8 cellular contexts compared by ENCODE assay signal in genomic region chr18:2654105-2654827, GRCh38. TPM values are rescaled to one million over a fixed set of nuclear protein-coding genes. Genes with fewer than 3 reads are reported as not detected.
DNase-seq lines count a peak whose midpoint lies in the region; ATAC-seq and TF ChIP-seq lines count a peak whose summit lies in the region.

No MANE protein-coding gene starts in this region.

- H3K27ac ChIP-seq in left lung (peak overlapping the region; percentile 96 to 99), thymus (ENCODE audit: low read depth) (peak overlapping the region; percentile 95)

- no peaks in the 10 kb centered on the region for H3K27me3 ChIP-seq in adipocyte (replicated peaks; ENCODE audit: control insufficient read depth, insufficient read depth, low read length)
- no peaks in the 10 kb centered on the region for H3K27me3 ChIP-seq in left lung
- H3K27me3 ChIP-seq in thymus (ENCODE audit: control insufficient read depth, insufficient read depth) = no peaks in the 10 kb centered on the region

- DNase-seq in activated CD8-positive, alpha-beta memory T cell treated with anti-CD3 and anti-CD28 coated beads, Interleukin-2, amount 10 ng/mL, durations not matched to agents 7 days and 5 days = no peak
- no peak for DNase-seq in activated CD8-positive, alpha-beta memory T cell treated with anti-CD3 and anti-CD28 coated beads, Interleukin-2, amount 50 U/mL, for 48 hours
- DNase-seq in adipocyte (ENCODE audit: low read depth) (peak; percentile 19), left lung (no peak), MV-4-11 (lab: John Stamatoyannopoulos, UW) (no peak), GM13977 (ENCODE audit: low spot score) (no peak), NCI-H2081 treated with DMSO at 0.1 percent for 48 hours (lab: John Stamatoyannopoulos, UW) (no peak)

- H3K4me3 ChIP-seq in adipocyte (ENCODE audit: low read length) = peak overlapping the region; percentile 98
- H3K4me3 ChIP-seq in left lung = peak overlapping the region; percentile 67 to 96
- H3K4me3 ChIP-seq in thymus (ENCODE audit: low read length) = peak overlapping the region; percentile 80

- no peaks in the 10 kb centered on the region for H3K27me3 Mint-ChIP-seq in activated CD8-positive, alpha-beta memory T cell treated with anti-CD3 and anti-CD28 coated beads, Interleukin-2, amount 10 ng/mL, durations not matched to agents 7 days and 5 days

- H3K36me3 ChIP-seq in adipocyte (ENCODE audit: control insufficient read depth, insufficient read depth, low read length, severe bottlenecking) (no peaks in the 10 kb centered on the region), left lung (no peaks in the 10 kb centered on the region), thymus (ENCODE audit: control insufficient read depth, insufficient read depth) (no peaks in the 10 kb centered on the region)

- H3K4me3 Mint-ChIP-seq in activated CD8-positive, alpha-beta memory T cell treated with anti-CD3 and anti-CD28 coated beads, Interleukin-2, amount 10 ng/mL, durations not matched to agents 7 days and 5 days = peak overlapping the region; percentile 94

- H3K9me3 ChIP-seq in adipocyte (ENCODE audit: control insufficient read depth, low read length) (no peaks in the 10 kb centered on the region), left lung (no peaks in the 10 kb centered on the region), thymus (ENCODE audit: control insufficient read depth) (no peaks in the 10 kb centered on the region)

- ATAC-seq in activated CD8-positive, alpha-beta memory T cell treated with anti-CD3 and anti-CD28 coated beads, Interleukin-2, amount 10 ng/mL, durations not matched to agents 7 days and 5 days = no peak
- ATAC-seq in left lung = no peak

- H3K9ac ChIP-seq in adipocyte (ENCODE audit: low read length) = peak overlapping the region; percentile 95

- intact Hi-C loops in left lung (cut with DNase I) = no loop called here

- H3K9me3 Mint-ChIP-seq in activated CD8-positive, alpha-beta memory T cell treated with anti-CD3 and anti-CD28 coated beads, Interleukin-2, amount 10 ng/mL, durations not matched to agents 7 days and 5 days (ENCODE audit: low read depth) = no peaks in the 10 kb centered on the region

- TF ChIP-seq CTCF in left lung (IDR thresholded peaks at IDR 0.05) = no peak
- no peak for TF ChIP-seq CTCF in GM13977 (IDR thresholded peaks at IDR 0.05; ENCODE audit: extremely low read depth, insufficient read depth, missing control alignments)

- 78% methylated on average over 11 of the region's 11 CpGs for WGBS in thymus

- H3K4me1 ChIP-seq in adipocyte (ENCODE audit: control insufficient read depth, insufficient read depth, low read length) = peaks cover 18% of the 10 kb centered on the region
- peaks cover 12 to 42% of the 10 kb centered on the region in 2 donors for H3K4me1 ChIP-seq in left lung
- H3K4me1 ChIP-seq in thymus (ENCODE audit: control insufficient read depth, insufficient read depth, low read length) = peaks cover 7% of the 10 kb centered on the region

- peak overlapping the region; percentile 95 for H3K27ac Mint-ChIP-seq in activated CD8-positive, alpha-beta memory T cell treated with anti-CD3 and anti-CD28 coated beads, Interleukin-2, amount 10 ng/mL, durations not matched to agents 7 days and 5 days

- in situ Hi-C loops in GM13977 (cut with MboI; ENCODE audit: low pct_unique_long_range_greater_than_20kb, low sequenced_read_pairs, unreplicated experiment) = no loop called here

- H3K4me1 Mint-ChIP-seq in activated CD8-positive, alpha-beta memory T cell treated with anti-CD3 and anti-CD28 coated beads, Interleukin-2, amount 10 ng/mL, durations not matched to agents 7 days and 5 days = peaks cover 25% of the 10 kb centered on the region

- H3K36me3 Mint-ChIP-seq in activated CD8-positive, alpha-beta memory T cell treated with anti-CD3 and anti-CD28 coated beads, Interleukin-2, amount 10 ng/mL, durations not matched to agents 7 days and 5 days = peaks cover 18% of the 10 kb centered on the region

- CTCF ChIA-PET in activated CD8-positive, alpha-beta memory T cell treated with anti-CD3 and anti-CD28 coated beads, Interleukin-2, amount 10 ng/mL, durations not matched to agents 7 days and 5 days (lab: Charles Lee) = interaction anchor here (0.6 to 1.7 kb wide), 5 partner anchors 10 to 65 kb away, joined by 3 to 6 read pairs (median 4); no protein-coding TSS in a partner anchor

RNA-seq across cellular contexts. Expression of gene SMCHD1, which starts 1.3 kb away (rescaled TPM):
- 100 to 1,000 TPM; 129 to 174 TPM for total RNA-seq in activated CD8-positive, alpha-beta memory T cell treated with anti-CD3 and anti-CD28 coated beads, Interleukin-2, amount 10 ng/mL, durations not matched to agents 7 days and 5 days
- 10 to 100 TPM; 42.3 to 73.0 TPM for total RNA-seq in left lung
- polyA plus RNA-seq in thymus = 26.6 TPM
